ENCODE assay signal across 23 cellular contexts in genomic region chrX:68396953-68397352, GRCh38. TPM values are rescaled to one million over a fixed set of nuclear protein-coding genes. Genes with fewer than 3 reads are reported as not detected.
DNase-seq lines count a peak whose midpoint lies in the region; ATAC-seq and TF ChIP-seq lines count a peak whose summit lies in the region.
"Had no signal": no experiment of that assay in that cellular context is flagged by ENCODE, and none has a peak within 500 bp of the region (broad histone marks: within the 10 kb centered on the region; RNA-seq: fewer than 3 reads in every experiment).

No MANE protein-coding gene starts in this region.

- H3K27ac Mint-ChIP-seq in nephron progenitor cell, result peak overlapping the region; percentile 66
- no peak overlapping the region for H3K27ac Mint-ChIP-seq in activated CD8-positive, alpha-beta memory T cell treated with anti-CD3 and anti-CD28 coated beads, Interleukin-2, amount 10 ng/mL, durations not matched to agents 7 days and 5 days
- H3K27ac Mint-ChIP-seq: activated naive CD4-positive, alpha-beta T cell treated with anti-CD3 and anti-CD28 coated beads for 36 hours had no signal

- H3K4me1 Mint-ChIP-seq in nephron progenitor cell, result peaks cover 5% of the 10 kb centered on the region
- H3K4me1 Mint-ChIP-seq in activated CD8-positive, alpha-beta memory T cell treated with anti-CD3 and anti-CD28 coated beads, Interleukin-2, amount 10 ng/mL, durations not matched to agents 7 days and 5 days, result no peaks in the 10 kb centered on the region

- DNase-seq in NCI-H82 (lab: John Stamatoyannopoulos, UW), result peak; percentile 21
- DNase-seq in NCI-H82 treated with DMSO at 0.1 percent for 48 hours (lab: John Stamatoyannopoulos, UW; ENCODE audit: unreplicated experiment), result no peak
- peak; percentile 0 for DNase-seq in NCI-H69 (lab: John Stamatoyannopoulos, UW)
- peak; percentile 57 for DNase-seq in fibroblast of the aortic adventitia (ENCODE audit: low read depth)
- DNase-seq in nephron progenitor cell, result no peak
- DNase-seq in stimulated activated CD4-positive, alpha-beta T cell treated with anti-CD3 and anti-CD28 coated beads, Interleukin-4, amount 100 ng/mL, for 1 hour, result no peak
- DNase-seq in activated CD8-positive, alpha-beta memory T cell treated with anti-CD3 and anti-CD28 coated beads, Interleukin-2, amount 10 ng/mL, durations not matched to agents 7 days and 5 days, result no peak
- DNase-seq in DMS153 (lab: John Stamatoyannopoulos, UW), result no peak
- DNase-seq: 8988T; activated CD8-positive, alpha-beta memory T cell treated with anti-CD3 and anti-CD28 coated beads for 24 hours; activated naive CD4-positive, alpha-beta T cell treated with anti-CD3 and anti-CD28 coated beads for 36 hours; activated T-cell treated with anti-CD3 and anti-CD28 coated beads, Interleukin-2, amount 50 U/mL, for 4 hours; Caco-2; caudate nucleus; foreskin melanocyte; lower lobe of right lung; NCI-H146; NCI-H774; OCI-M1; SHP77 treated with DMSO at 0.1 percent for 48 hours; upper lobe of left lung had no signal

- peaks cover 55% of the 10 kb centered on the region for H3K9me3 Mint-ChIP-seq in nephron progenitor cell
- no peaks in the 10 kb centered on the region for H3K9me3 Mint-ChIP-seq in activated CD8-positive, alpha-beta memory T cell treated with anti-CD3 and anti-CD28 coated beads, Interleukin-2, amount 10 ng/mL, durations not matched to agents 7 days and 5 days (ENCODE audit: low read depth)
- H3K9me3 Mint-ChIP-seq: activated naive CD4-positive, alpha-beta T cell treated with anti-CD3 and anti-CD28 coated beads for 36 hours; activated T-cell treated with anti-CD3 and anti-CD28 coated beads, Interleukin-2, amount 50 U/mL, for 4 hours had no signal

- no peak for ATAC-seq in activated CD8-positive, alpha-beta memory T cell treated with anti-CD3 and anti-CD28 coated beads, Interleukin-2, amount 10 ng/mL, durations not matched to agents 7 days and 5 days
- ATAC-seq: activated T-cell treated with anti-CD3 and anti-CD28 coated beads, Interleukin-2, amount 50 U/mL, for 4 hours; K562; lower lobe of right lung had no signal

- no peaks in the 10 kb centered on the region for H3K36me3 Mint-ChIP-seq in nephron progenitor cell (ENCODE audit: low read depth)
- no peaks in the 10 kb centered on the region for H3K36me3 Mint-ChIP-seq in activated CD8-positive, alpha-beta memory T cell treated with anti-CD3 and anti-CD28 coated beads, Interleukin-2, amount 10 ng/mL, durations not matched to agents 7 days and 5 days

- CTCF ChIA-PET in activated CD8-positive, alpha-beta memory T cell treated with anti-CD3 and anti-CD28 coated beads, Interleukin-2, amount 10 ng/mL, durations not matched to agents 7 days and 5 days (lab: Charles Lee), result no interaction called here

- H3K4me3 Mint-ChIP-seq in nephron progenitor cell, result no peak overlapping the region
- no peak overlapping the region for H3K4me3 Mint-ChIP-seq in activated CD8-positive, alpha-beta memory T cell treated with anti-CD3 and anti-CD28 coated beads, Interleukin-2, amount 10 ng/mL, durations not matched to agents 7 days and 5 days
- H3K4me3 Mint-ChIP-seq: activated naive CD4-positive, alpha-beta T cell treated with anti-CD3 and anti-CD28 coated beads for 36 hours; activated T-cell treated with anti-CD3 and anti-CD28 coated beads, Interleukin-2, amount 50 U/mL, for 4 hours had no signal

- H3K4me3 ChIP-seq in fibroblast of the aortic adventitia (ENCODE audit: low read depth, low read length), result no peak overlapping the region
- H3K4me3 ChIP-seq: BLaER1 treated with 17β-estradiol and CSF1 and Interleukin-3, amounts not matched to agents 10 nM and 100 nM; K562; lower lobe of right lung; upper lobe of left lung had no signal

- H3K27me3 Mint-ChIP-seq in nephron progenitor cell (ENCODE audit: low read depth, poor library complexity), result peaks cover 2% of the 10 kb centered on the region
- no peaks in the 10 kb centered on the region for H3K27me3 Mint-ChIP-seq in activated CD8-positive, alpha-beta memory T cell treated with anti-CD3 and anti-CD28 coated beads, Interleukin-2, amount 10 ng/mL, durations not matched to agents 7 days and 5 days

- TF ChIP-seq CTCF in fibroblast of the aortic adventitia (IDR thresholded peaks at IDR 0.05; ENCODE audit: insufficient read depth, low read length) (no peak), nephron progenitor cell (IDR thresholded peaks at IDR 0.05) (no peak)

RNA-seq across cellular contexts. Expression of gene OPHN1, which starts 36.3 kb away (rescaled TPM):
- 5.6 and 9.4 TPM in 2 replicates for total RNA-seq in fibroblast of the aortic adventitia (ENCODE audit: low replicate concordance)
- total RNA-seq in activated CD8-positive, alpha-beta memory T cell treated with anti-CD3 and anti-CD28 coated beads, Interleukin-2, amount 10 ng/mL, durations not matched to agents 7 days and 5 days, result under 1 TPM; 0.09 to 0.15 TPM
- total RNA-seq: activated naive CD4-positive, alpha-beta T cell treated with anti-CD3 and anti-CD28 coated beads for 36 hours had no signal

Comparison
In these comparisons a context has a peak if more than half of its experiments do, and no peak if none do; other contexts are left out.
1. DNase-seq: peak in NCI-H82 (single experiment), NCI-H69 (single experiment) and fibroblast of the aortic adventitia (single experiment); none in NCI-H82 treated with DMSO at 0.1 percent for 48 hours (single experiment), nephron progenitor cell (single experiment), stimulated activated CD4-positive, alpha-beta T cell treated with anti-CD3 and anti-CD28 coated beads, Interleukin-4, amount 100 ng/mL, for 1 hour (single experiment), activated CD8-positive, alpha-beta memory T cell treated with anti-CD3 and anti-CD28 coated beads, Interleukin-2, amount 10 ng/mL, durations not matched to agents 7 days and 5 days (single experiment) and DMS153 (single experiment).